In the genomic region with DNA sequence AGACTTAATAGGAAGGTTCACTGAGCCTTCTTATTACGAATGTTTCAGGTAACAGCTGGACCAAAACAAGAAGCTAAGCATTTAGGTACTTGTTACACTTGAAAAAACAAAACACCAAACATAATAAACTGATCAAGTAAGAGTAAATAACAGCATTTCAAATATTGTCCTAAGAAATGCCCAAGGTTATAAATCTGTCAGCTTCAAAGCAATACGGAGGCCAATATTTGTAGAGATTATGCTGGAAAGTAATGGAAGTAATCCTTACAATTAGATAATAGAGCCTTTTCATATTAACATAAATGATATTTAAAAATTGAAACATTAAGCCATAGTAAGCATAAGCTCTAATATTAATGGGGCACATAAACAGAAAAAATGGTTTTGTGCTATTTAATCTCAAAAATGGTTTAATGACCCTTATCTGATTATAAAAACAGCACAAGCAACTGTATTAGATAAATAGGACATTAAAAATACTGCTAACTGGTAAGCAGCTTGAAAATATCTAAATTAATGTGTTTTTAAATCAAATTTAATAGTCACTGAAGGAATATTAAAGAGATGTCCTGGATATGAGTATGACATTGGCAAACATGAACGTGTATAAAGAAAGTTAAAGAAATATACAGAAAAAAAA, we compare ENCODE assay signal across 1 cellular context.
A peak's percentile ranks its signal among the peaks of the same experiment; 100 is the strongest.
TF ChIP-seq lines count a peak whose summit lies in the region.

No MANE protein-coding gene starts in this region.

TF ChIP-seq in SK-N-SH treated with all-trans-retinoic acid at 6 μM for 48 hours, 23 proteins besides CTCF, POLR2A, EP300 and RAD21 (continued from another document):
- TF ChIP-seq, protein P1, sequence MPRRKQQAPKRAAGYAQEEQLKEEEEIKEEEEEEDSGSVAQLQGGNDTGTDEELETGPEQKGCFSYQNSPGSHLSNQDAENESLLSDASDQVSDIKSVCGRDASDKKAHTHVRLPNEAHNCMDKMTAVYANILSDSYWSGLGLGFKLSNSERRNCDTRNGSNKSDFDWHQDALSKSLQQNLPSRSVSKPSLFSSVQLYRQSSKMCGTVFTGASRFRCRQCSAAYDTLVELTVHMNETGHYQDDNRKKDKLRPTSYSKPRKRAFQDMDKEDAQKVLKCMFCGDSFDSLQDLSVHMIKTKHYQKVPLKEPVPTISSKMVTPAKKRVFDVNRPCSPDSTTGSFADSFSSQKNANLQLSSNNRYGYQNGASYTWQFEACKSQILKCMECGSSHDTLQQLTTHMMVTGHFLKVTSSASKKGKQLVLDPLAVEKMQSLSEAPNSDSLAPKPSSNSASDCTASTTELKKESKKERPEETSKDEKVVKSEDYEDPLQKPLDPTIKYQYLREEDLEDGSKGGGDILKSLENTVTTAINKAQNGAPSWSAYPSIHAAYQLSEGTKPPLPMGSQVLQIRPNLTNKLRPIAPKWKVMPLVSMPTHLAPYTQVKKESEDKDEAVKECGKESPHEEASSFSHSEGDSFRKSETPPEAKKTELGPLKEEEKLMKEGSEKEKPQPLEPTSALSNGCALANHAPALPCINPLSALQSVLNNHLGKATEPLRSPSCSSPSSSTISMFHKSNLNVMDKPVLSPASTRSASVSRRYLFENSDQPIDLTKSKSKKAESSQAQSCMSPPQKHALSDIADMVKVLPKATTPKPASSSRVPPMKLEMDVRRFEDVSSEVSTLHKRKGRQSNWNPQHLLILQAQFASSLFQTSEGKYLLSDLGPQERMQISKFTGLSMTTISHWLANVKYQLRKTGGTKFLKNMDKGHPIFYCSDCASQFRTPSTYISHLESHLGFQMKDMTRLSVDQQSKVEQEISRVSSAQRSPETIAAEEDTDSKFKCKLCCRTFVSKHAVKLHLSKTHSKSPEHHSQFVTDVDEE (CRISPR knock-in tag; IDR thresholded peaks at IDR 0.05), result 0 out of 2 replicates have a peak, but pooled peaks have one; percentile 55
